In genomic region chr10:72276421-72277339, GRCh38 we compare ENCODE assay signal across 8 cellular contexts. TPM values are rescaled to one million over a fixed set of nuclear protein-coding genes. Genes with fewer than 3 reads are reported as not detected.
DNase-seq lines count a peak whose midpoint lies in the region; ATAC-seq and TF ChIP-seq lines count a peak whose summit lies in the region.

No MANE protein-coding gene starts in this region.

- no peak for TF ChIP-seq POLR2A in heart left ventricle (IDR thresholded peaks at IDR 0.05)
- TF ChIP-seq POLR2A in prostate gland (IDR thresholded peaks at IDR 0.05), result no peak

- intact Hi-C loops in heart left ventricle (cut with DNase I) (loop anchor here in 6 of 10 donors (2.0 to 10.0 kb wide), 5 partner anchors 20 to 51 kb away; no protein-coding TSS in a partner anchor), left ventricle myocardium superior (cut with micrococcal nuclease) (loop anchor here (10.0 kb wide), 1 partner anchor 48 kb away; no protein-coding TSS in a partner anchor), prostate gland (cut with DNase I) (loop anchor here (10.0 kb wide), 1 partner anchor 142 kb away; no protein-coding TSS in a partner anchor)

- DNase-seq in heart left ventricle (peak in 1 of 5 donors; percentile 19), left ventricle myocardium superior (no peak), prostate gland (ENCODE audit: low spot score) (no peak)

- H3K9me3 ChIP-seq in heart left ventricle (no peaks in the 10 kb centered on the region), prostate gland (no peaks in the 10 kb centered on the region)

- H3K36me3 Mint-ChIP-seq in T-helper 1 cell treated with Interleukin-12 subunit alpha and Interleukin-12 subunit beta and Interleukin-4 antibody, amounts not matched to agents 30 μg/mL and 1 μg/mL, for 36 hours (ENCODE audit: low read depth), result peaks cover 28% of the 10 kb centered on the region

- no peaks in the 10 kb centered on the region for H3K27me3 Mint-ChIP-seq in T-helper 1 cell treated with Interleukin-12 subunit alpha and Interleukin-12 subunit beta and Interleukin-4 antibody, amounts not matched to agents 30 μg/mL and 1 μg/mL, for 36 hours (ENCODE audit: low read depth)

- H3K4me1 Mint-ChIP-seq in T-helper 1 cell treated with Interleukin-12 subunit alpha and Interleukin-12 subunit beta and Interleukin-4 antibody, amounts not matched to agents 30 μg/mL and 1 μg/mL, for 36 hours (ENCODE audit: low read depth), result peaks cover 47% of the 10 kb centered on the region

- no peak for ATAC-seq in heart left ventricle
- no peak for ATAC-seq in left ventricle myocardium superior
- peak; percentile 1 for ATAC-seq in esophagus mucosa
- ATAC-seq in HG02884 (IDR thresholded peaks at IDR 0.05; ENCODE audit: unreplicated experiment), result no peak
- no peak for ATAC-seq in GM18870 (IDR thresholded peaks at IDR 0.05; ENCODE audit: unreplicated experiment)
- ATAC-seq in GM19395 (IDR thresholded peaks at IDR 0.05; ENCODE audit: unreplicated experiment), result no peak

- peak overlapping the region; percentile 98 for H3K27ac Mint-ChIP-seq in T-helper 1 cell treated with Interleukin-12 subunit alpha and Interleukin-12 subunit beta and Interleukin-4 antibody, amounts not matched to agents 30 μg/mL and 1 μg/mL, for 36 hours

- peaks cover 3 to 20% (median 15%) of the 10 kb centered on the region in 9 donors for H3K36me3 ChIP-seq in heart left ventricle
- H3K36me3 ChIP-seq in prostate gland, result peaks cover 0 to 12% of the 10 kb centered on the region in 2 donors

- H3K27me3 ChIP-seq in heart left ventricle (no peaks in the 10 kb centered on the region), prostate gland (replicated peaks; ENCODE audit: insufficient read depth) (no peaks in the 10 kb centered on the region)

- H3K4me1 ChIP-seq in heart left ventricle, result peaks cover 6 to 46% (median 29%) of the 10 kb centered on the region in 12 donors
- no peaks in the 10 kb centered on the region for H3K4me1 ChIP-seq in prostate gland (replicated peaks)

- no peak for TF ChIP-seq CTCF in heart left ventricle (IDR thresholded peaks at IDR 0.05)
- TF ChIP-seq CTCF in prostate gland (IDR thresholded peaks at IDR 0.05), result no peak

- H3K4me3 Mint-ChIP-seq in T-helper 1 cell treated with Interleukin-12 subunit alpha and Interleukin-12 subunit beta and Interleukin-4 antibody, amounts not matched to agents 30 μg/mL and 1 μg/mL, for 36 hours, result peak overlapping the region; percentile 96

- peak overlapping the region; percentile 48 to 100 (median 99) for H3K27ac ChIP-seq in heart left ventricle
- H3K27ac ChIP-seq in prostate gland, result peak overlapping the region; percentile 97 to 98

- H3K4me3 ChIP-seq in heart left ventricle, result peak overlapping the region in 11 of 12 donors; percentile 66 to 98 (median 76)
- peak overlapping the region in 1 of 2 donors; percentile 71 for H3K4me3 ChIP-seq in prostate gland

- WGBS in heart left ventricle, 4 donors, result 58 to 72% (median 64%) methylated on average over 6 of the region's 6 CpGs
- WGBS in prostate gland, result 33% methylated on average over 6 of the region's 6 CpGs

- H3K9me3 Mint-ChIP-seq in T-helper 1 cell treated with Interleukin-12 subunit alpha and Interleukin-12 subunit beta and Interleukin-4 antibody, amounts not matched to agents 30 μg/mL and 1 μg/mL, for 36 hours, result no peaks in the 10 kb centered on the region

RNA-seq across cellular contexts. Expression of gene DDIT4, which starts 3.0 kb away (rescaled TPM):
- total RNA-seq in heart left ventricle, result 10 to 100 TPM; 14.6 to 68.2 (median 40.4) TPM
- polyA plus RNA-seq in heart left ventricle, result 100 to 1,000 TPM in 1 of 2 donors, 10 to 100 TPM in 1; 59.4 to 112 TPM
- 64.2 TPM for total RNA-seq in left ventricle myocardium superior
- 417 TPM for total RNA-seq in esophagus mucosa
- 100 to 1,000 TPM; 259 to 265 TPM for total RNA-seq in prostate gland
